In genomic region chr3:157823050-157823449, GRCh38 we compare ENCODE assay signal across 24 cellular contexts.
"Had no signal": no experiment of that assay in that cellular context is flagged by ENCODE, and none has a peak within 500 bp of the region (broad histone marks: within the 10 kb centered on the region; RNA-seq: fewer than 3 reads in every experiment).

No MANE protein-coding gene starts in this region.

- H3K27ac ChIP-seq: epithelial cell of prostate, esophagus muscularis mucosa, foreskin keratinocyte, gastroesophageal sphincter, heart left ventricle, hepatocyte, left lung, neural progenitor cell, parathyroid adenoma, right lobe of liver, thoracic aorta, tibial nerve, upper lobe of left lung, vagina had no signal

- DNase-seq: cortex of kidney; effector memory CD8-positive, alpha-beta T cell; foreskin keratinocyte; heart left ventricle; left cardiac atrium; left lung; mesenchymal stem cell; midbrain; naive thymus-derived CD4-positive, alpha-beta T cell; right lobe of liver; small intestine; stimulated activated CD4-positive, alpha-beta T cell treated with anti-CD3 and anti-CD28 coated beads, Interleukin-15, amount 100 ng/mL, for 24 hours; stimulated activated CD4-positive, alpha-beta T cell treated with anti-CD3 and anti-CD28 coated beads, Interleukin-2, amount 100 ng/mL, for 48 hours; stimulated activated naive B cell treated with anti-CD40 and anti-IgM and Interleukin-4, amounts not matched to agents 10 μg/mL and 1 μg/mL and 100 μg/mL, for 72 hours; upper lobe of left lung had no signal

- ATAC-seq: effector memory CD8-positive, alpha-beta T cell; foreskin keratinocyte; gastroesophageal sphincter; heart left ventricle; left cardiac atrium; left lung; naive thymus-derived CD4-positive, alpha-beta T cell; right lobe of liver; stimulated activated naive B cell treated with anti-CD40 and anti-IgM and Interleukin-4, amounts not matched to agents 10 μg/mL and 1 μg/mL and 100 μg/mL, for 72 hours had no signal

- FAIRE-seq: small intestine had no signal
